Comparison of ENCODE assay signal across 16 cellular contexts in the genomic region with DNA sequence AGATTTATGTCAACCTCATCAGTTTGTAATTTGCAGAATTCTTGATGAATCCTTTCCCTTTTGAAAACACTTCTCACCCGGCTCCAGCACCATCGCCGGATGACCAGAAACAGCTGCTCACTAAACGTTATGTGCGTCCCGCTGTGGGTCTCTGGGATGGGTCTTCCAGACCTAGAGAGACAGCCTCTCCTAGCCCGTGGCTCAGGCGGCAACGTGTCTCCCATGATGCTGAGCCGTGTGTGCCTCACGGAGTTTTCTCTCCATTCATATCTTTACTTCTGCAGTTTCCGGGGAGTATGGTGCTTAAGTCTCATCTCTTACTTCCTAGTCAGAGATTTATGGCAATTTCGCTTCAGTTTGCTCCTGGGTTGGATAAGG. TPM values are rescaled to one million over a fixed set of nuclear protein-coding genes. Genes with fewer than 3 reads are reported as not detected.
A peak's percentile ranks its signal among the peaks of the same experiment; 100 is the strongest.
DNase-seq lines count a peak whose midpoint lies in the region; ATAC-seq and TF ChIP-seq lines count a peak whose summit lies in the region.
"Had no signal": no experiment of that assay in that cellular context is flagged by ENCODE, and none has a peak within 500 bp of the region (broad histone marks: within the 10 kb centered on the region; RNA-seq: fewer than 3 reads in every experiment).

No MANE protein-coding gene starts in this region.

- H3K36me3 ChIP-seq in heart left ventricle (peaks cover 0 to 48% (median 9%) of the 10 kb centered on the region in 9 donors), upper lobe of right lung (no peaks in the 10 kb centered on the region)

- no peaks in the 10 kb centered on the region for H3K9me3 Mint-ChIP-seq in chondrocyte (ENCODE audit: low read depth)
- H3K9me3 Mint-ChIP-seq in activated naive CD4-positive, alpha-beta T cell treated with anti-CD3 and anti-CD28 coated beads, Interleukin-2, amount 10 ng/mL, durations not matched to agents 7 days and 5 days: peaks cover 3% of the 10 kb centered on the region
- H3K9me3 Mint-ChIP-seq: H9 had no signal

- H3K27ac ChIP-seq in heart left ventricle: peak overlapping the region in 6 of 12 donors; percentile 8 to 52 (median 27)
- H3K27ac ChIP-seq in upper lobe of right lung: no peak overlapping the region
- H3K27ac ChIP-seq: PC-9 had no signal

- intact Hi-C loops in heart left ventricle (cut with DNase I): loop anchor here in 2 of 10 donors (5.0 kb wide), 3 partner anchors 36 to 86 kb away; a partner anchor contains a TSS
- intact Hi-C loops in left ventricle myocardium superior (cut with micrococcal nuclease): no loop called here
- intact Hi-C loops in upper lobe of right lung (cut with DNase I): no loop called here

- H3K36me3 Mint-ChIP-seq in chondrocyte (ENCODE audit: low read depth): peaks cover 7% of the 10 kb centered on the region
- H3K36me3 Mint-ChIP-seq in activated naive CD4-positive, alpha-beta T cell treated with anti-CD3 and anti-CD28 coated beads, Interleukin-2, amount 10 ng/mL, durations not matched to agents 7 days and 5 days: no peaks in the 10 kb centered on the region
- H3K36me3 Mint-ChIP-seq: CD14-positive monocyte had no signal

- TF ChIP-seq CTCF in heart left ventricle (IDR thresholded peaks at IDR 0.05) (no peak), chondrocyte (IDR thresholded peaks at IDR 0.05) (no peak), upper lobe of right lung (IDR thresholded peaks at IDR 0.05) (no peak)

- ATAC-seq in heart left ventricle (no peak), left ventricle myocardium superior (no peak), upper lobe of right lung (no peak), GM18868 (IDR thresholded peaks at IDR 0.05; ENCODE audit: unreplicated experiment) (no peak), HG03139 (IDR thresholded peaks at IDR 0.05; ENCODE audit: unreplicated experiment) (no peak)

- H3K4me3 ChIP-seq in heart left ventricle: no peak overlapping the region
- no peak overlapping the region for H3K4me3 ChIP-seq in upper lobe of right lung
- H3K4me3 ChIP-seq: PC-9 had no signal

- no peak for TF ChIP-seq POLR2A in heart left ventricle (IDR thresholded peaks at IDR 0.05)

- H3K9me3 ChIP-seq in heart left ventricle (no peaks in the 10 kb centered on the region), upper lobe of right lung (no peaks in the 10 kb centered on the region)

- no peak overlapping the region for H3K4me3 Mint-ChIP-seq in chondrocyte (ENCODE audit: unreplicated experiment)
- no peak overlapping the region for H3K4me3 Mint-ChIP-seq in activated naive CD4-positive, alpha-beta T cell treated with anti-CD3 and anti-CD28 coated beads, Interleukin-2, amount 10 ng/mL, durations not matched to agents 7 days and 5 days
- H3K4me3 Mint-ChIP-seq: CD14-positive monocyte, H9 had no signal

- CTCF ChIA-PET in activated naive CD4-positive, alpha-beta T cell treated with anti-CD3 and anti-CD28 coated beads, Interleukin-2, amount 10 ng/mL, durations not matched to agents 7 days and 5 days (lab: Charles Lee): no interaction called here

- H3K27ac Mint-ChIP-seq in chondrocyte (ENCODE audit: unreplicated experiment): no peak overlapping the region
- no peak overlapping the region for H3K27ac Mint-ChIP-seq in activated naive CD4-positive, alpha-beta T cell treated with anti-CD3 and anti-CD28 coated beads, Interleukin-2, amount 10 ng/mL, durations not matched to agents 7 days and 5 days
- H3K27ac Mint-ChIP-seq: H9 had no signal

- no peaks in the 10 kb centered on the region for H3K27me3 Mint-ChIP-seq in chondrocyte (ENCODE audit: low read depth)
- peaks cover 13% of the 10 kb centered on the region for H3K27me3 Mint-ChIP-seq in activated naive CD4-positive, alpha-beta T cell treated with anti-CD3 and anti-CD28 coated beads, Interleukin-2, amount 10 ng/mL, durations not matched to agents 7 days and 5 days

- H3K4me1 Mint-ChIP-seq in chondrocyte (ENCODE audit: low read depth): no peaks in the 10 kb centered on the region
- H3K4me1 Mint-ChIP-seq in activated naive CD4-positive, alpha-beta T cell treated with anti-CD3 and anti-CD28 coated beads, Interleukin-2, amount 10 ng/mL, durations not matched to agents 7 days and 5 days: no peaks in the 10 kb centered on the region
- H3K4me1 Mint-ChIP-seq: CD14-positive monocyte, H9 had no signal

- peak in 3 of 5 donors; percentile 7 to 32 (median 9) for DNase-seq in heart left ventricle
- no peak for DNase-seq in left ventricle myocardium superior
- peak; percentile 51 for DNase-seq in chondrocyte (ENCODE audit: low spot score)
- DNase-seq in midbrain (lab: John Stamatoyannopoulos, UW): peak; percentile 56
- DNase-seq in upper lobe of right lung: peak; percentile 55
- DNase-seq in activated naive CD4-positive, alpha-beta T cell treated with anti-CD3 and anti-CD28 coated beads, Interleukin-2, amount 10 ng/mL, durations not matched to agents 7 days and 5 days: no peak
- DNase-seq: Calu3, H9, NCI-H1105 treated with DMSO at 0.1 percent for 48 hours, NCI-H187 treated with DMSO at 0.1 percent for 48 hours, NCI-H446 treated with DMSO at 0.1 percent for 48 hours, NCI-H774, PC-9 had no signal

- no peaks in the 10 kb centered on the region for H3K27me3 ChIP-seq in heart left ventricle
- H3K27me3 ChIP-seq in upper lobe of right lung: no peaks in the 10 kb centered on the region

- 61 to 74% (median 64%) methylated on average over 13 of the region's 13 CpGs for WGBS in heart left ventricle, 4 donors

- H3K4me1 ChIP-seq in heart left ventricle (peaks cover 0 to 55% (median 27%) of the 10 kb centered on the region in 12 donors), upper lobe of right lung (peaks cover 4% of the 10 kb centered on the region)

RNA-seq across cellular contexts. Expression of a gene that starts 25.0 kb away (rescaled TPM):
- total RNA-seq in heart left ventricle (1 to 10 TPM in 2 of 9 donors, under 1 TPM in 5, not detected in 2; 0.35 to 1.2 (median 0.50) TPM), left ventricle myocardium superior (not detected), chondrocyte (0.45 to 0.74 TPM (median 0.63 TPM) in 3 replicates), upper lobe of right lung (4.5 TPM)
- under 1 TPM; 0.12 to 0.53 TPM for polyA plus RNA-seq in heart left ventricle
- total RNA-seq: Calu3, PC-9 had no signal
- polyA plus RNA-seq: CD14-positive monocyte had no signal

RNA-seq across cellular contexts. Expression of a gene that starts 40.4 kb away (rescaled TPM):
- total RNA-seq in heart left ventricle (10 to 100 TPM; 11.3 to 36.0 (median 21.9) TPM), left ventricle myocardium superior (22.9 TPM), chondrocyte (3.9 to 7.5 TPM (median 7.0 TPM) in 3 replicates), upper lobe of right lung (59.9 TPM)
- 10 to 100 TPM; 14.9 to 23.2 TPM for polyA plus RNA-seq in heart left ventricle
- polyA plus RNA-seq: CD14-positive monocyte had no signal

Comparison
In these comparisons a context has a peak if more than half of its experiments do, and no peak if none do; other contexts are left out.
1. DNase-seq: peak in heart left ventricle (3 of 5), chondrocyte (single experiment), midbrain (single experiment) and upper lobe of right lung (single experiment); none in left ventricle myocardium superior (single experiment) and activated naive CD4-positive, alpha-beta T cell treated with anti-CD3 and anti-CD28 coated beads, Interleukin-2, amount 10 ng/mL, durations not matched to agents 7 days and 5 days (single experiment).